In the genomic region with DNA sequence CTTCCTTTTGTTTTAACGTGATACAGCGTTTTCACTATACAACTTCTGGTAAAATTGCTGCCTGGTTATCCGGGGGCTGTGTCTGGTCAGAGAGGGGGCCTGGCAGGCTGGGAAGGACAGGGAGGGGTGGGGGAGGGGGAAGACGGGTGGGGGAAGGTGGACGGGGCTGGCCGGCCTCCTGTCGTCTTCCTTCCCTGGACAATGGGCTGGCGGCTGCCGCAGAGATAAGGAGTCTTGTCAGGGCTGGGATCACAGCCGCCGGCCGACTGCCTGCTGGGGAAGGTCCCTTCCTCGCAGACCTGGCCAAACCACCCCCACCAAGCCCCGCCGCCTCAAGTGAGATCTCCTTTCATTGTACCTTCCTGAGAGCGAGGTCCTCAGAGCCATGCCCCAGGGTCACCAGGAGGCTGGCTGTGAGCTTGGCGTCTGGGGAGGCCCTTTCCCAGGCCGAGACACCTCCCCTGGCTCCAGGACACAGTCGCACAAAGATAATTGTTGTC, we compare ENCODE assay signal across 10 cellular contexts. TPM values are rescaled to one million over a fixed set of nuclear protein-coding genes. Genes with fewer than 3 reads are reported as not detected.
A peak's percentile ranks its signal among the peaks of the same experiment; 100 is the strongest.
DNase-seq lines count a peak whose midpoint lies in the region; ATAC-seq and TF ChIP-seq lines count a peak whose summit lies in the region.
"Had no signal": no experiment of that assay in that cellular context is flagged by ENCODE, and none has a peak within 500 bp of the region (broad histone marks: within the 10 kb centered on the region; RNA-seq: fewer than 3 reads in every experiment).

No MANE protein-coding gene starts in this region.

- peaks cover 17% of the 10 kb centered on the region for H3K4me1 Mint-ChIP-seq in endodermal cell

- no peaks in the 10 kb centered on the region for H3K9me3 Mint-ChIP-seq in endodermal cell

- H3K27ac ChIP-seq in endodermal cell (ENCODE audit: low read depth, low read length) (peak overlapping the region; percentile 89), substantia nigra (ENCODE audit: low read depth, low read length, poor library complexity, severe bottlenecking) (peak overlapping the region; percentile 74)
- H3K27ac ChIP-seq: vagina had no signal

- no peaks in the 10 kb centered on the region for H3K27me3 Mint-ChIP-seq in endodermal cell (ENCODE audit: insufficient read depth)

- no peak for TF ChIP-seq CTCF in endodermal cell (conservative IDR thresholded peaks at IDR 0.05)

- ATAC-seq in left lobe of liver = peak; percentile 58
- no peak for ATAC-seq in HG03280 (IDR thresholded peaks at IDR 0.05; ENCODE audit: unreplicated experiment)

- DNase-seq in NT2/D1 (ENCODE audit: low read depth, low spot score) (no peak), endodermal cell (peak; percentile 96), left lobe of liver (ENCODE audit: low spot score) (peak; percentile 60), substantia nigra (lab: John Stamatoyannopoulos, UW) (peak in 5 of 49 donors; percentile 8 to 21 (median 17)), foreskin melanocyte (no peak), NCI-H774 (lab: John Stamatoyannopoulos, UW) (no peak), NCI-H1930 (lab: John Stamatoyannopoulos, UW) (no peak)
- DNase-seq: DMS153 had no signal

- WGBS in endodermal cell (ENCODE audit: insufficient coverage in 1 of 2, insufficient read length in 1 of 2), 2 experiments = 0 to 2% methylated on average over 1 to 19 of the region's 19 CpGs

- peaks cover 7% of the 10 kb centered on the region for H3K4me1 ChIP-seq in NT2/D1 (ENCODE audit: insufficient read depth, insufficient read length)
- peaks cover 7% of the 10 kb centered on the region for H3K4me1 ChIP-seq in endodermal cell (ENCODE audit: control insufficient read depth, insufficient read depth, low read length)

- H3K4me3 ChIP-seq in NT2/D1 (ENCODE audit: insufficient read length, low read depth) (peak overlapping the region; percentile 8), endodermal cell (ENCODE audit: low read length) (peak overlapping the region; percentile 71)
- H3K4me3 ChIP-seq: vagina had no signal

- H3K9ac ChIP-seq in NT2/D1 (ENCODE audit: insufficient read length, low read depth) (peak overlapping the region; percentile 43), endodermal cell (ENCODE audit: extremely low read depth, low read length, poor library complexity, severe bottlenecking) (peak overlapping the region; percentile 77)

- H3K27me3 ChIP-seq in NT2/D1 (ENCODE audit: insufficient read depth, insufficient read length) (no peaks in the 10 kb centered on the region), endodermal cell (ENCODE audit: control insufficient read depth, insufficient read depth, low read length, poor library complexity, severe bottlenecking) (no peaks in the 10 kb centered on the region)
- H3K27me3 ChIP-seq: vagina had no signal

- no peaks in the 10 kb centered on the region for H3K36me3 Mint-ChIP-seq in endodermal cell (ENCODE audit: low read depth)

- H3K9me3 ChIP-seq in NT2/D1 (ENCODE audit: insufficient read depth, low read length) (no peaks in the 10 kb centered on the region), endodermal cell (ENCODE audit: control insufficient read depth, low read length) (no peaks in the 10 kb centered on the region)
- H3K9me3 ChIP-seq: vagina had no signal

- H3K36me3 ChIP-seq in NT2/D1 (ENCODE audit: insufficient read depth, insufficient read length, low read length) = no peaks in the 10 kb centered on the region
- no peaks in the 10 kb centered on the region for H3K36me3 ChIP-seq in endodermal cell (ENCODE audit: control insufficient read depth, insufficient read depth, low read length)
- H3K36me3 ChIP-seq: vagina had no signal

- H3K4me3 Mint-ChIP-seq in endodermal cell = peak overlapping the region; percentile 52

- H3K27ac Mint-ChIP-seq in endodermal cell = peak overlapping the region; percentile 97

RNA-seq across cellular contexts. Expression of gene FSCN1, which starts 17.8 kb away (rescaled TPM):
- total RNA-seq in endodermal cell = 100 to 1,000 TPM; 691 to 720 TPM
- polyA plus RNA-seq in endodermal cell (2013, experiment 1 of 2) = 358 TPM
- 364 TPM for polyA plus RNA-seq in endodermal cell (2013, experiment 2 of 2)
- 13.9 TPM for total RNA-seq in left lobe of liver

RNA-seq across cellular contexts. Expression of gene ACTB, which starts 44.4 kb away (rescaled TPM):
- 1,000 to 10,000 TPM; 4,550 to 5,347 TPM for total RNA-seq in endodermal cell
- 3,804 TPM for polyA plus RNA-seq in endodermal cell (2013, experiment 1 of 2)
- 3,713 TPM for polyA plus RNA-seq in endodermal cell (2013, experiment 2 of 2)
- total RNA-seq in left lobe of liver = 1,167 TPM

Comparison
In these comparisons a context has a peak if more than half of its experiments do, and no peak if none do; other contexts are left out.
1. DNase-seq: peak in endodermal cell (single experiment) and left lobe of liver (single experiment); none in NT2/D1 (single experiment), foreskin melanocyte (single experiment), NCI-H774 (single experiment) and NCI-H1930 (0 of 2).
2. RNA of gene FSCN1, which starts 17.8 kb away (total RNA-seq): 691 to 720 TPM in endodermal cell; 13.9 TPM in left lobe of liver (single experiment); every median in the first group is over 10 times any median in the second.